ENCODE assay signal across 1 cellular context in the genomic region with DNA sequence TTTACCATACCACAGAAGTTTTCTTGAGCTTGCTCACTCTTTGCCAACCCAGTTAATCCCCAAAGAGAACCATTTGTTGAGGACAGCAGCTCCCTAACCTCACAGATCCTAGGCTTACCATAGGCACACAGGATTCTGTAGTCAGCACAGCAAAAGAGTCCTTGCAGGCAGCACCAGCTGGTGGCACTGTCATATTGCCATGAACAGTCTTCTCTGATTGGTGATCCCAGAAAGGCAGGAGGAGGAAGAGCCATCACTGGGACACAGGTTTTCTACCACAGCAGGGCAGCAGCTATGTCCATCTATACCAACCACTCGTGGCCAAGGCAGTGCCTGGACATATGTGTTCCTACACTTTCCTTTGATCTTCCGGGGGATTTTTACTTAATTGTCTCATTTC.
A peak's percentile ranks its signal among the peaks of the same experiment; 100 is the strongest.
TF ChIP-seq lines count a peak whose summit lies in the region.

No MANE protein-coding gene starts in this region.

TF ChIP-seq in HepG2, 621 proteins besides CTCF, POLR2A, EP300 and RAD21 (continued from another document):
- TF ChIP-seq GATAD2A (CRISPR knock-in tag; IDR thresholded peaks at IDR 0.05): 0 out of 2 replicates have a peak, but pooled peaks have one; percentile 15
- TF ChIP-seq SUZ12 (IDR thresholded peaks at IDR 0.05; ENCODE audit: low read depth, low read length): no peak
- peak; percentile 24; the same call in 1 of the 2 replicates for TF ChIP-seq MIXL1 (CRISPR knock-in tag; IDR thresholded peaks at IDR 0.05)
- TF ChIP-seq ZNF124 (CRISPR knock-in tag; IDR thresholded peaks at IDR 0.05): no peak
- no peak for TF ChIP-seq RXRB (CRISPR knock-in tag; IDR thresholded peaks at IDR 0.05; ENCODE audit: borderline replicate concordance)
- TF ChIP-seq KAT8 (CRISPR knock-in tag; IDR thresholded peaks at IDR 0.05): no peak
